10 cellular contexts compared by ENCODE assay signal in genomic region chr7:115217373-115217772, GRCh38.
A peak's percentile ranks its signal among the peaks of the same experiment; 100 is the strongest.
DNase-seq lines count a peak whose midpoint lies in the region; ATAC-seq, FAIRE-seq and TF ChIP-seq lines count a peak whose summit lies in the region.
"Had no signal": no experiment of that assay in that cellular context is flagged by ENCODE, and none has a peak within 500 bp of the region (broad histone marks: within the 10 kb centered on the region; RNA-seq: fewer than 3 reads in every experiment).

No MANE protein-coding gene starts in this region.

- ATAC-seq in HG03432 (IDR thresholded peaks at IDR 0.05; ENCODE audit: unreplicated experiment) (peak; percentile 56), HG03342 (IDR thresholded peaks at IDR 0.05; ENCODE audit: unreplicated experiment) (no peak)

- in situ Hi-C loops in astrocyte of the spinal cord (cut with HindIII; ENCODE audit: low sequenced_read_pairs): no loop called here

- peaks cover 2% of the 10 kb centered on the region for H3K4me1 Mint-ChIP-seq in osteocyte (ENCODE audit: unreplicated experiment)

- no peaks in the 10 kb centered on the region for H3K36me3 Mint-ChIP-seq in osteocyte (ENCODE audit: unreplicated experiment)

- no peak overlapping the region for H3K27ac Mint-ChIP-seq in osteocyte (ENCODE audit: unreplicated experiment)

- no peak overlapping the region for H3K4me3 Mint-ChIP-seq in osteocyte (ENCODE audit: unreplicated experiment)

- FAIRE-seq in HTR-8/SVneo (lab: Jason Lieb, UNC): no peak

- TF ChIP-seq CTCF in astrocyte of the spinal cord (IDR thresholded peaks at IDR 0.05; ENCODE audit: low read depth, low read length) (peak; percentile 26), osteocyte (IDR thresholded peaks at IDR 0.05) (peak; percentile 54)

- H3K9me3 Mint-ChIP-seq in osteocyte (ENCODE audit: unreplicated experiment): no peaks in the 10 kb centered on the region

- DNase-seq in NOMO-1 treated with DMSO at 0.1 percent for 48 hours (lab: John Stamatoyannopoulos, UW; ENCODE audit: unreplicated experiment) (peak; percentile 7), NOMO-1 treated with dmso at 0.1 percent for 144 hours (lab: John Stamatoyannopoulos, UW; ENCODE audit: unreplicated experiment) (no peak), astrocyte of the spinal cord (ENCODE audit: low read depth, low spot score) (peak; percentile 23), osteocyte (ENCODE audit: extremely low spot score, unreplicated experiment) (no peak), HTR-8/SVneo (ENCODE audit: insufficient read length, low spot score) (no peak), T-helper 2 cell (no peak)
- DNase-seq: activated naive CD4-positive, alpha-beta T cell; BE2C had no signal

- no peak overlapping the region for H3K4me3 ChIP-seq in astrocyte of the spinal cord (ENCODE audit: low read depth, low read length)

- no peaks in the 10 kb centered on the region for H3K27me3 Mint-ChIP-seq in osteocyte (ENCODE audit: unreplicated experiment)

Comparison
In these comparisons a context has a peak if more than half of its experiments do, and no peak if none do; other contexts are left out.
1. DNase-seq: peak in NOMO-1 treated with DMSO at 0.1 percent for 48 hours (single experiment) and astrocyte of the spinal cord (single experiment); none in NOMO-1 treated with dmso at 0.1 percent for 144 hours (single experiment), osteocyte (single experiment), HTR-8/SVneo (single experiment) and T-helper 2 cell (0 of 5).